ENCODE assay signal across 20 cellular contexts in the genomic region with DNA sequence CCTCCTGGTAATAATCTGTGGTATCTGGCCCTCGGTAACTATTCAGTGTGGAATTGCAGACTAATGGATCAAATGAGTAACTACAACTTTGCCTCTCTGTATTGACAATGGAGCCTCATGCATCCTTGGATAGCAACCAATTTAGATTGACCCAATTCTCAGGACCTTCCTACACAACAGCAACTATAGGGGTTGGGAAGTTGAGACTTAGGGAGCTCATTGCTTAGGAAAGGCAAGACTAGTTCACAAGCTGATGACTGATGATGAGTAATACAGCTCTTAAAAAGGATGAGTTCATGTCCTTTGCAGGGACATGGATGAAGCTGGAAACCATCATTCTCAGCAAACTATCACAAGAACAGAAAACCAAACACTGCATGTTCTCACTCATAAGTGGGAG. TPM values are rescaled to one million over a fixed set of nuclear protein-coding genes. Genes with fewer than 3 reads are reported as not detected.
"Had no signal": no experiment of that assay in that cellular context is flagged by ENCODE, and none has a peak within 500 bp of the region (broad histone marks: within the 10 kb centered on the region; RNA-seq: fewer than 3 reads in every experiment).

No MANE protein-coding gene starts in this region.

- H3K4me3 ChIP-seq: smooth muscle cell had no signal

- H3K27ac ChIP-seq: neutrophil had no signal

- H3K4me3 Mint-ChIP-seq: activated B cell treated with CpG ODN at 0.5 μM for 24 hours; activated CD8-positive, alpha-beta T cell treated with anti-CD3 and anti-CD28 coated beads, Interleukin-2, amount 10 ng/mL, durations not matched to agents 7 days and 5 days; activated naive CD8-positive, alpha-beta T cell; natural killer cell; stimulated activated naive CD8-positive, alpha-beta T cell treated with anti-CD3 and anti-CD28 coated beads, Interleukin-15, Interleukin-2, amounts not matched to agents 100 ng/mL and 50 ng/mL, for 24 hours; type B pancreatic cell had no signal

- H3K4me1 Mint-ChIP-seq: activated B cell treated with CpG ODN at 0.5 μM for 24 hours, natural killer cell had no signal

- FAIRE-seq: kidney, TTC549 had no signal

- H3K4me2 ChIP-seq: smooth muscle cell had no signal

- H3K36me3 Mint-ChIP-seq: activated naive CD8-positive, alpha-beta T cell; natural killer cell; type B pancreatic cell had no signal

- H3K27me3 ChIP-seq: neutrophil had no signal

- ATAC-seq: activated CD8-positive, alpha-beta T cell treated with anti-CD3 and anti-CD28 coated beads, Interleukin-2, amount 10 ng/mL, durations not matched to agents 7 days and 5 days; natural killer cell had no signal

- H3K27ac Mint-ChIP-seq: activated B cell treated with CpG ODN at 0.5 μM for 24 hours; activated CD8-positive, alpha-beta T cell treated with anti-CD3 and anti-CD28 coated beads, Interleukin-2, amount 10 ng/mL, durations not matched to agents 7 days and 5 days; activated naive CD8-positive, alpha-beta T cell; natural killer cell; stimulated activated naive CD8-positive, alpha-beta T cell treated with anti-CD3 and anti-CD28 coated beads, Interleukin-15, Interleukin-2, amounts not matched to agents 100 ng/mL and 50 ng/mL, for 24 hours; type B pancreatic cell had no signal

- H3K9me3 Mint-ChIP-seq: activated B cell treated with CpG ODN at 0.5 μM for 24 hours; natural killer cell; stimulated activated naive CD8-positive, alpha-beta T cell treated with anti-CD3 and anti-CD28 coated beads, Interleukin-15, Interleukin-2, amounts not matched to agents 100 ng/mL and 50 ng/mL, for 24 hours; type B pancreatic cell had no signal

- H3K27me3 Mint-ChIP-seq: activated B cell treated with CpG ODN at 0.5 μM for 24 hours; activated naive CD8-positive, alpha-beta T cell; stimulated activated naive CD8-positive, alpha-beta T cell treated with anti-CD3 and anti-CD28 coated beads, Interleukin-15, Interleukin-2, amounts not matched to agents 100 ng/mL and 50 ng/mL, for 24 hours; type B pancreatic cell had no signal

- DNase-seq: activated B cell treated with CpG ODN at 0.5 μM for 24 hours; activated CD4-positive, alpha-beta T cell treated with anti-CD3 and anti-CD28 coated beads for 48 hours; activated CD8-positive, alpha-beta memory T cell treated with anti-CD3 and anti-CD28 coated beads, Interleukin-2, amount 50 U/mL, for 4 hours; activated CD8-positive, alpha-beta T cell treated with anti-CD3 and anti-CD28 coated beads, Interleukin-2, amount 10 ng/mL, durations not matched to agents 7 days and 5 days; activated effector memory CD4-positive, alpha-beta T cell treated with anti-CD3 and anti-CD28 coated beads, Interleukin-2, amount 50 U/mL, for 16 hours; activated T-cell treated with anti-CD3 and anti-CD28 coated beads, Interleukin-2, amount 50 U/mL, for 48 hours; cerebellar nuclear complex; effector CD8-positive, alpha-beta T cell; hippocampal formation; kidney; mesendoderm; natural killer cell; stimulated activated CD4-positive, alpha-beta T cell treated with anti-CD3 and anti-CD28 coated beads, Interleukin-4, amount 100 ng/mL, for 4 hours; stimulated activated CD8-positive, alpha-beta memory T cell treated with anti-CD3 and anti-CD28 coated beads, Interleukin-4, amount 100 ng/mL, for 48 hours had no signal

- H3K36me3 ChIP-seq: neutrophil had no signal

- H3K9me3 ChIP-seq: neutrophil had no signal

RNA-seq across cellular contexts. Expression of gene KLHL13, which starts 47.5 kb away (rescaled TPM):
- total RNA-seq: activated B cell treated with CpG ODN at 0.5 μM for 24 hours had no signal
